Comparison of ENCODE assay signal across 2 cellular contexts in genomic region chr4:29756966-29757365, GRCh38.
TF ChIP-seq lines count a peak whose summit lies in the region.

No MANE protein-coding gene starts in this region.

TF ChIP-seq in HCT116, 20 proteins besides CTCF, POLR2A, EP300 and RAD21:
- TF ChIP-seq ZFX (IDR thresholded peaks at IDR 0.05) (no peak), YY1 (IDR thresholded peaks at IDR 0.05; ENCODE audit: extremely low read depth, insufficient replicate concordance, low read depth, low read length) (no peak), TCF7L2 (IDR thresholded peaks at IDR 0.05; ENCODE audit: borderline replicate concordance, extremely low read depth, insufficient read depth, insufficient read length) (no peak), CBX3 (IDR thresholded peaks at IDR 0.05; ENCODE audit: low read depth) (no peak), REST (IDR thresholded peaks at IDR 0.05; ENCODE audit: low read depth) (no peak), EZH2 (IDR thresholded peaks at IDR 0.05) (no peak), ELF1 (IDR thresholded peaks at IDR 0.05; ENCODE audit: borderline replicate concordance, low read depth) (no peak), ZBTB33 (IDR thresholded peaks at IDR 0.05; ENCODE audit: extremely low read depth, insufficient replicate concordance, low read length) (no peak), MAX (IDR thresholded peaks at IDR 0.05) (no peak), ATF3 (IDR thresholded peaks at IDR 0.05) (no peak), SIN3A (IDR thresholded peaks at IDR 0.05; ENCODE audit: low read depth) (no peak), SRF (IDR thresholded peaks at IDR 0.05; ENCODE audit: low read depth) (no peak), CEBPB (IDR thresholded peaks at IDR 0.05; ENCODE audit: low read depth) (no peak), EZH2phosphoT487 (IDR thresholded peaks at IDR 0.05; ENCODE audit: borderline replicate concordance) (no peak), JUND (IDR thresholded peaks at IDR 0.05) (no peak), ZNF274 (IDR thresholded peaks at IDR 0.05; ENCODE audit: low read depth, low read length) (no peak)

TF ChIP-seq in H1, 55 proteins besides CTCF, POLR2A, EP300 and RAD21:
- TF ChIP-seq YY1 (IDR thresholded peaks at IDR 0.05; ENCODE audit: low read depth, low read length) (peak; percentile 69), SRF (IDR thresholded peaks at IDR 0.05; ENCODE audit: low read depth, low read length) (no peak)
TF ChIP-seq in H1: peak in this region for 1.
